Comparison of ENCODE assay signal across 24 cellular contexts in the genomic region with DNA sequence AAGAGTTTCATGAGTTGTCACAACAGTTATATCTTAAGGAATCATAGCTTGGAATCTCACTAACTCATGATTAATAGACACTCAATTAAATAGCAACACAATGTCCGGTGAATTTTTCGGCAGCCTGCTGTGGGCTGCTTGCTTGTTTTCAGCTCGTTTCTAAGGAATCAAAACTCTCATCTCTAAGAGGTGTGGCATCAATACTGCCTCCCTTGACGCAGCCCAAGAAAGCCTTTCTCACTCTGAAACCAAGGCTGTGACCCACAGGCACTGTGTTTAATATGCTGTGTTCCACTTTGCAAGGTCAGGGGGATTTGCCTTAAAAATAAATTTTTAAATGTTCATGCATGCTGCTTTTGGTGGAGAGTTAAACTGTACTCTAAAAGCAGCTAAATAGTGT. TPM values are rescaled to one million over a fixed set of nuclear protein-coding genes. Genes with fewer than 3 reads are reported as not detected.
"Had no signal": no experiment of that assay in that cellular context is flagged by ENCODE, and none has a peak within 500 bp of the region (broad histone marks: within the 10 kb centered on the region; RNA-seq: fewer than 3 reads in every experiment).

No MANE protein-coding gene starts in this region.

- H3K9me3 ChIP-seq: colonic mucosa, esophagus squamous epithelium, gastrocnemius medialis, heart right ventricle, left lung, lower lobe of right lung, mucosa of descending colon had no signal

- H3K4me1 ChIP-seq: colonic mucosa, gastrocnemius medialis, left lung, lower lobe of right lung had no signal

- H3K36me3 ChIP-seq: colonic mucosa, esophagus squamous epithelium, gastrocnemius medialis, heart right ventricle, left lung, lower lobe of right lung had no signal

- ATAC-seq: effector memory CD8-positive, alpha-beta T cell; esophagus mucosa; gastrocnemius medialis; heart right ventricle; left cardiac atrium; left lung; left ventricle myocardium superior; lower lobe of right lung; mucosa of descending colon had no signal

- H3K4me3 ChIP-seq: colonic mucosa, esophagus squamous epithelium, gastrocnemius medialis, heart right ventricle, left lung, lower lobe of right lung, mucosa of descending colon had no signal

- H3K27ac ChIP-seq: colonic mucosa, epithelial cell of prostate, esophagus squamous epithelium, gastrocnemius medialis, heart right ventricle, left lung, lower lobe of right lung had no signal

- DNase-seq: colonic mucosa; cortex of kidney; effector CD8-positive, alpha-beta T cell; effector memory CD8-positive, alpha-beta T cell; endodermal cell; erythroblast; esophagus squamous epithelium; foreskin fibroblast; foreskin melanocyte; gastrocnemius medialis; glutamatergic neuron; head of caudate nucleus; heart right ventricle; hippocampal formation; left cardiac atrium; left lung; left ventricle myocardium superior; lower lobe of right lung; mesenchymal stem cell; mucosa of descending colon; naive B cell had no signal

RNA-seq across cellular contexts. Expression of a gene that starts 5.4 kb away (rescaled TPM):
- polyA plus RNA-seq: keratinocyte had no signal
